18 cellular contexts compared by ENCODE assay signal in the genomic region with DNA sequence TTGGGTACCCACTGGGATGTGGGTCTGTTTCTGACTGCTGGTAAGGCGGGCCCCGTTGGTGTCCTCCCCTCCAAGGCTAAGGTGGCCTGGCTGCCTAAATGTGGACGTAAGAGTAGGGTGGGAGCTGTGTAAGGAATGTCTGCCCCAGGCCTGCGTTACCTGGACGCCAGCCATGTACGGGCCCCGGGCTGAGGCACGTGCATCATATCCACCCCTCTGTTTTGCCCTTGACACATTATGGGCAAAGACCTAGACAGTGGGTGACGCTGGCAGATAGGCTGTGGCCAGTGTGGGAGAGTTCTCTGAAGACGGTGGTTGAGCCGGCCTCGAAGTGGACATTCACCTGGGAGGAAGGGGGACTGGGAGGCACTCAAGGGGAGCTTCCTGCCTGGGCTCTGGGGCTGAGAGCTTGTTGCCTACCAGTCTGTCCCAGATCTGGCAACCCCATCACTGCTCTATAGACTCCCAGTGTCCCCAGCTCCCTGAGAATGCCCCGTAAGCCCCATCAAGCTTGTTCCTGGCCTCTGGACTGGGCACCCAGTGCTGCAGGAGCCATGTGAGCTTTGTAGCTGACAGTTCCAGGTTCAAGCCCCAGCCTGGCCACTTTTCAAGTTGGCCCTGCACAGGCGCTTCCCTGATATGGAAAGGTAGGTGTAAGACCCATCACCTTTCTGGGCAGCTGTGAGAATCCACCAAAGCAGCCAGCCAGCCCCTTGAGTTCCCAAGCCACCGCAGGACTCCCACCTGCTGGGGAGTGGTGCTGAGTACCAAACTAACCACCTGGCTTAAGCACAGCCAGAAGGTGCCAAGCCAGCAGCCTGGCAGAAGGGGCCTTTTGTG. TPM values are rescaled to one million over a fixed set of nuclear protein-coding genes. Genes with fewer than 3 reads are reported as not detected.
DNase-seq lines count a peak whose midpoint lies in the region; ATAC-seq and TF ChIP-seq lines count a peak whose summit lies in the region.
"Had no signal": no experiment of that assay in that cellular context is flagged by ENCODE, and none has a peak within 500 bp of the region (broad histone marks: within the 10 kb centered on the region; RNA-seq: fewer than 3 reads in every experiment).

No MANE protein-coding gene starts in this region.

- peaks cover 61% of the 10 kb centered on the region for H3K4me1 Mint-ChIP-seq in activated CD4-positive, alpha-beta T cell treated with anti-CD3 and anti-CD28 coated beads for 36 hours
- H3K4me1 Mint-ChIP-seq in Caco-2 (ENCODE audit: low read depth, unreplicated experiment), result peaks cover 8% of the 10 kb centered on the region
- H3K4me1 Mint-ChIP-seq in activated CD4-positive, alpha-beta memory T cell treated with anti-CD3 and anti-CD28 coated beads, Interleukin-2, amount 10 ng/mL, durations not matched to agents 7 days and 5 days, result peaks cover 64% of the 10 kb centered on the region
- H3K4me1 Mint-ChIP-seq in naive B cell, result peaks cover 40 to 44% (median 42%) of the 10 kb centered on the region in 3 donors

- peaks cover 29% of the 10 kb centered on the region for H3K36me3 Mint-ChIP-seq in activated CD4-positive, alpha-beta T cell treated with anti-CD3 and anti-CD28 coated beads for 36 hours (ENCODE audit: low read depth)
- peaks cover 63% of the 10 kb centered on the region for H3K36me3 Mint-ChIP-seq in Caco-2 (ENCODE audit: insufficient read depth, unreplicated experiment)
- H3K36me3 Mint-ChIP-seq in activated CD4-positive, alpha-beta memory T cell treated with anti-CD3 and anti-CD28 coated beads, Interleukin-2, amount 10 ng/mL, durations not matched to agents 7 days and 5 days (ENCODE audit: low read depth), result peaks cover 41% of the 10 kb centered on the region
- peaks cover 7% of the 10 kb centered on the region in 2 donors for H3K36me3 Mint-ChIP-seq in naive B cell

- TF ChIP-seq CTCF in Caco-2 (IDR thresholded peaks at IDR 0.05; ENCODE audit: insufficient read depth in 1 of 2, low read depth in 1 of 2, low read length in 1 of 2, severe bottlenecking in 1 of 2, unreplicated experiment in 1 of 2), result no peak

- H3K9me3 Mint-ChIP-seq in activated CD4-positive, alpha-beta T cell treated with anti-CD3 and anti-CD28 coated beads for 36 hours (ENCODE audit: low read depth), result no peaks in the 10 kb centered on the region
- H3K9me3 Mint-ChIP-seq in Caco-2 (ENCODE audit: unreplicated experiment), result no peaks in the 10 kb centered on the region
- no peaks in the 10 kb centered on the region for H3K9me3 Mint-ChIP-seq in activated CD4-positive, alpha-beta memory T cell treated with anti-CD3 and anti-CD28 coated beads, Interleukin-2, amount 10 ng/mL, durations not matched to agents 7 days and 5 days
- no peaks in the 10 kb centered on the region for H3K9me3 Mint-ChIP-seq in naive B cell

- POLR2A ChIA-PET in activated CD4-positive, alpha-beta T cell treated with anti-CD3 and anti-CD28 coated beads for 36 hours (lab: Charles Lee), result interaction anchor here (0.6 to 9.3 kb wide), 5 partner anchors 9 to 35 kb away, joined by 3 to 85 read pairs (median 3); no protein-coding TSS in a partner anchor
- POLR2A ChIA-PET in Caco-2 (lab: Charles Lee), result interaction anchor here (0.5 to 5.0 kb wide), 4 partner anchors 9 to 64 kb away, joined by 3 to 43 read pairs (median 4); partner anchors contain the start of gene GRK6
- POLR2A ChIA-PET in activated CD4-positive, alpha-beta memory T cell treated with anti-CD3 and anti-CD28 coated beads, Interleukin-2, amount 10 ng/mL, durations not matched to agents 7 days and 5 days (lab: Charles Lee), result interaction anchor here (0.5 to 20.7 kb wide), 7 partner anchors 12 to 285 kb away, joined by 3 to 654 read pairs (median 82); partner anchors contain the start of genes F12, GRK6, LMAN2 and MXD3

- peaks cover under 1% of the 10 kb centered on the region for H3K36me3 ChIP-seq in Caco-2 (ENCODE audit: control insufficient read depth, insufficient read depth, low read length)

- H3K27ac Mint-ChIP-seq in activated CD4-positive, alpha-beta T cell treated with anti-CD3 and anti-CD28 coated beads for 36 hours, result no peak overlapping the region
- peak overlapping the region; percentile 56 for H3K27ac Mint-ChIP-seq in Caco-2 (ENCODE audit: unreplicated experiment)
- H3K27ac Mint-ChIP-seq in activated CD4-positive, alpha-beta memory T cell treated with anti-CD3 and anti-CD28 coated beads, Interleukin-2, amount 10 ng/mL, durations not matched to agents 7 days and 5 days, result peak overlapping the region; percentile 31
- H3K27ac Mint-ChIP-seq in naive B cell, result peak overlapping the region in 5 of 6 donors; percentile 27 to 98 (median 84)

- no peaks in the 10 kb centered on the region for H3K9me3 ChIP-seq in Caco-2
- H3K9me3 ChIP-seq: Peyer's patch, transverse colon had no signal

- no peak overlapping the region for H3K4me3 ChIP-seq in Caco-2 (ENCODE audit: low read depth, low read length)
- H3K4me3 ChIP-seq: Peyer's patch, transverse colon had no signal

- H3K4me1 ChIP-seq in Caco-2, result peaks cover 6% of the 10 kb centered on the region; the same call in 1 of the 2 replicates

- no peak for ATAC-seq in activated CD4-positive, alpha-beta T cell treated with anti-CD3 and anti-CD28 coated beads for 36 hours
- no peak for ATAC-seq in naive B cell (ENCODE audit: low read depth in 2 of 2)
- ATAC-seq: right cardiac atrium had no signal

- H3K27me3 Mint-ChIP-seq in activated CD4-positive, alpha-beta T cell treated with anti-CD3 and anti-CD28 coated beads for 36 hours, result no peaks in the 10 kb centered on the region
- H3K27me3 Mint-ChIP-seq in Caco-2 (ENCODE audit: insufficient read depth, unreplicated experiment), result peaks cover 6% of the 10 kb centered on the region
- H3K27me3 Mint-ChIP-seq in activated CD4-positive, alpha-beta memory T cell treated with anti-CD3 and anti-CD28 coated beads, Interleukin-2, amount 10 ng/mL, durations not matched to agents 7 days and 5 days, result peaks cover 6% of the 10 kb centered on the region
- H3K27me3 Mint-ChIP-seq in naive B cell, result no peaks in the 10 kb centered on the region

- CTCF ChIA-PET in activated CD4-positive, alpha-beta T cell treated with anti-CD3 and anti-CD28 coated beads for 36 hours (lab: Charles Lee), result interaction anchor here (0.6 to 8.1 kb wide), 9 partner anchors 9 to 134 kb away, joined by 3 to 72 read pairs (median 8); no protein-coding TSS in a partner anchor
- CTCF ChIA-PET in Caco-2 (lab: Charles Lee), result interaction anchor here (1.9 to 6.4 kb wide), 4 partner anchors 12 to 73 kb away, joined by 5 to 78 read pairs (median 14); no protein-coding TSS in a partner anchor
- CTCF ChIA-PET in activated CD4-positive, alpha-beta memory T cell treated with anti-CD3 and anti-CD28 coated beads, Interleukin-2, amount 10 ng/mL, durations not matched to agents 7 days and 5 days (lab: Charles Lee), result interaction anchor here (1.1 to 17.6 kb wide), 5 partner anchors 9 to 53 kb away, joined by 4 to 467 read pairs (median 11); partner anchors contain the start of genes F12 and PFN3

- no peak overlapping the region for H3K4me3 Mint-ChIP-seq in activated CD4-positive, alpha-beta T cell treated with anti-CD3 and anti-CD28 coated beads for 36 hours
- H3K4me3 Mint-ChIP-seq in Caco-2 (ENCODE audit: unreplicated experiment), result no peak overlapping the region
- H3K4me3 Mint-ChIP-seq in activated CD4-positive, alpha-beta memory T cell treated with anti-CD3 and anti-CD28 coated beads, Interleukin-2, amount 10 ng/mL, durations not matched to agents 7 days and 5 days, result no peak overlapping the region
- H3K4me3 Mint-ChIP-seq in naive B cell, result peak overlapping the region in 1 of 8 donors; percentile 9

- no TSS peak for BruUV-seq in Caco-2 (replicated peaks; lab: Mats Ljungman, UMichigan)

- intact Hi-C loops in activated CD4-positive, alpha-beta T cell treated with anti-CD3 and anti-CD28 coated beads for 36 hours (cut with DNase I, micrococcal nuclease), result no loop called here
- intact Hi-C loops in Caco-2 (cut with micrococcal nuclease; ENCODE audit: unreplicated experiment), result no loop called here

- DNase-seq in activated CD4-positive, alpha-beta T cell treated with anti-CD3 and anti-CD28 coated beads for 36 hours, result peak; percentile 19
- no peak for DNase-seq in activated CD4-positive, alpha-beta T cell treated with anti-CD3 and anti-CD28 coated beads for 1 hour
- DNase-seq in Caco-2, result no peak
- DNase-seq in activated CD4-positive, alpha-beta memory T cell treated with anti-CD3 and anti-CD28 coated beads, Interleukin-2, amount 10 ng/mL, durations not matched to agents 7 days and 5 days, result no peak
- no peak for DNase-seq in naive B cell
- no peak for DNase-seq in AG08396 (ENCODE audit: low spot score)
- DNase-seq in GF-D8 (lab: John Stamatoyannopoulos, UW), result no peak
- no peak for DNase-seq in 8988T
- DNase-seq: amygdala; foreskin melanocyte; IMR-90; NCI-H1092; stimulated activated CD4-positive, alpha-beta T cell treated with anti-CD3 and anti-CD28 coated beads, Interleukin-2, amount 100 ng/mL, for 48 hours; transverse colon had no signal

- H3K27me3 ChIP-seq in Caco-2 (replicated peaks; ENCODE audit: control insufficient read depth, insufficient read depth, low read length), result no peaks in the 10 kb centered on the region
- H3K27me3 ChIP-seq: Peyer's patch had no signal

RNA-seq across cellular contexts. Expression of gene PRR7, which starts 3.2 kb away (rescaled TPM):
- total RNA-seq in activated CD4-positive, alpha-beta T cell treated with anti-CD3 and anti-CD28 coated beads for 36 hours, result 10 to 100 TPM; 12.3 to 13.0 TPM
- total RNA-seq in Caco-2 (2022), result 4.7 and 5.7 TPM in 2 replicates
- total RNA-seq in activated CD4-positive, alpha-beta memory T cell treated with anti-CD3 and anti-CD28 coated beads, Interleukin-2, amount 10 ng/mL, durations not matched to agents 7 days and 5 days, result 1 to 10 TPM; 4.9 to 5.8 TPM
- polyA plus RNA-seq in naive B cell (ENCODE audit: low read depth in 6 of 6), result 10 to 100 TPM; 16.2 to 39.5 (median 25.7) TPM

RNA-seq across cellular contexts. Expression of gene GRK6, which starts 16.9 kb away (rescaled TPM):
- total RNA-seq in activated CD4-positive, alpha-beta T cell treated with anti-CD3 and anti-CD28 coated beads for 36 hours, result 100 to 1,000 TPM; 110 to 141 TPM
- 64.4 and 71.9 TPM in 2 replicates for total RNA-seq in Caco-2 (2022)
- total RNA-seq in activated CD4-positive, alpha-beta memory T cell treated with anti-CD3 and anti-CD28 coated beads, Interleukin-2, amount 10 ng/mL, durations not matched to agents 7 days and 5 days, result 100 to 1,000 TPM; 206 to 208 TPM
- 100 to 1,000 TPM in 2 of 6 donors, 10 to 100 TPM in 4; 66.5 to 178 (median 98.1) TPM for polyA plus RNA-seq in naive B cell (ENCODE audit: low read depth in 6 of 6)

RNA-seq across cellular contexts. Expression of gene DBN1, which starts 30.1 kb away (rescaled TPM):
- total RNA-seq in activated CD4-positive, alpha-beta T cell treated with anti-CD3 and anti-CD28 coated beads for 36 hours, result 10 to 100 TPM; 29.5 to 41.2 TPM
- 139 and 144 TPM in 2 replicates for total RNA-seq in Caco-2 (2022)
- total RNA-seq in activated CD4-positive, alpha-beta memory T cell treated with anti-CD3 and anti-CD28 coated beads, Interleukin-2, amount 10 ng/mL, durations not matched to agents 7 days and 5 days, result 1 to 10 TPM; 4.9 to 5.0 TPM
- 1 to 10 TPM in 1 of 6 donors, under 1 TPM in 3, not detected in 2; 0.31 to 1.9 (median 0.65) TPM for polyA plus RNA-seq in naive B cell (ENCODE audit: low read depth in 6 of 6)

RNA-seq across cellular contexts. Expression of gene F12, which starts 34.0 kb away (rescaled TPM):
- 1 to 10 TPM; 3.4 to 4.9 TPM for total RNA-seq in activated CD4-positive, alpha-beta T cell treated with anti-CD3 and anti-CD28 coated beads for 36 hours
- 13.3 and 14.0 TPM in 2 replicates for total RNA-seq in Caco-2 (2022)
- 1 to 10 TPM; 1.5 to 1.6 TPM for total RNA-seq in activated CD4-positive, alpha-beta memory T cell treated with anti-CD3 and anti-CD28 coated beads, Interleukin-2, amount 10 ng/mL, durations not matched to agents 7 days and 5 days
- 1 to 10 TPM in 1 of 6 donors, under 1 TPM in 2, not detected in 3; 0.56 to 1.4 (median 0.57) TPM for polyA plus RNA-seq in naive B cell (ENCODE audit: low read depth in 6 of 6)
- total RNA-seq: A673 had no signal

RNA-seq across cellular contexts. Expression of gene PFN3, which starts 42.9 kb away (rescaled TPM):
- total RNA-seq in activated CD4-positive, alpha-beta T cell treated with anti-CD3 and anti-CD28 coated beads for 36 hours, result not detected
- total RNA-seq in Caco-2 (2022), result not detected in 2 replicates
- total RNA-seq in activated CD4-positive, alpha-beta memory T cell treated with anti-CD3 and anti-CD28 coated beads, Interleukin-2, amount 10 ng/mL, durations not matched to agents 7 days and 5 days, result not detected
- polyA plus RNA-seq in naive B cell (ENCODE audit: low read depth in 6 of 6), result not detected
- total RNA-seq: A673, IMR-90, liver, Peyer's patch, right cardiac atrium, transverse colon had no signal
- polyA plus RNA-seq: IMR-90, liver, right cardiac atrium had no signal

Comparison
In these comparisons a context has a peak if more than half of its experiments do, and no peak if none do; other contexts are left out.
1. RNA of gene DBN1, which starts 30.1 kb away (total RNA-seq): 139 to 144 TPM in Caco-2 and 29.5 to 41.2 TPM in activated CD4-positive, alpha-beta T cell treated with anti-CD3 and anti-CD28 coated beads for 36 hours; 4.9 to 5.0 TPM in activated CD4-positive, alpha-beta memory T cell treated with anti-CD3 and anti-CD28 coated beads, Interleukin-2, amount 10 ng/mL, durations not matched to agents 7 days and 5 days; every median in the first group is over 4 times any median in the second.